20 cellular contexts compared by ENCODE assay signal in genomic region chr1:185289880-185290279, GRCh38. TPM values are rescaled to one million over a fixed set of nuclear protein-coding genes. Genes with fewer than 3 reads are reported as not detected.
A peak's percentile ranks its signal among the peaks of the same experiment; 100 is the strongest.
DNase-seq lines count a peak whose midpoint lies in the region; ATAC-seq, FAIRE-seq and TF ChIP-seq lines count a peak whose summit lies in the region.
"Had no signal": no experiment of that assay in that cellular context is flagged by ENCODE, and none has a peak within 500 bp of the region (broad histone marks: within the 10 kb centered on the region; RNA-seq: fewer than 3 reads in every experiment).

No MANE protein-coding gene starts in this region.

- peaks cover 16% of the 10 kb centered on the region for H3K4me1 Mint-ChIP-seq in activated CD8-positive, alpha-beta memory T cell treated with anti-CD3 and anti-CD28 coated beads, Interleukin-2, amount 10 ng/mL, durations not matched to agents 7 days and 5 days
- peaks cover 19 to 66% (median 38%) of the 10 kb centered on the region in 4 donors for H3K4me1 Mint-ChIP-seq in CD4-positive, CD25-positive, alpha-beta regulatory T cell

- H3K4me3 Mint-ChIP-seq in activated CD8-positive, alpha-beta memory T cell treated with anti-CD3 and anti-CD28 coated beads, Interleukin-2, amount 10 ng/mL, durations not matched to agents 7 days and 5 days = no peak overlapping the region
- peak overlapping the region in 1 of 4 donors; percentile 22 for H3K4me3 Mint-ChIP-seq in CD4-positive, CD25-positive, alpha-beta regulatory T cell
- H3K4me3 Mint-ChIP-seq: B cell; CD8-positive, alpha-beta memory T cell; HFFc6 had no signal

- H4K20me1 ChIP-seq in K562 (replicated peaks; ENCODE audit: control insufficient read depth, insufficient read depth, low read length) = no peaks in the 10 kb centered on the region

- H3K27ac Mint-ChIP-seq in activated CD8-positive, alpha-beta memory T cell treated with anti-CD3 and anti-CD28 coated beads, Interleukin-2, amount 10 ng/mL, durations not matched to agents 7 days and 5 days = peak overlapping the region; percentile 47
- peak overlapping the region in 2 of 3 donors; percentile 4 to 39 for H3K27ac Mint-ChIP-seq in CD4-positive, CD25-positive, alpha-beta regulatory T cell
- H3K27ac Mint-ChIP-seq: HFFc6 had no signal

- no peak overlapping the region for H3K4me3 ChIP-seq in CD4-positive, CD25-positive, alpha-beta regulatory T cell (ENCODE audit: low read depth, low read length)
- no peak overlapping the region for H3K4me3 ChIP-seq in K562
- H3K4me3 ChIP-seq: BLaER1 treated with 17β-estradiol and CSF1 and Interleukin-3, amounts not matched to agents 10 nM and 100 nM; GM12878; GM23248 had no signal

- no peak overlapping the region for H3K27ac ChIP-seq in CD4-positive, CD25-positive, alpha-beta regulatory T cell (ENCODE audit: insufficient read depth, low read length, poor library complexity, severe bottlenecking)
- H3K27ac ChIP-seq in K562 (ENCODE audit: extremely low read depth, low read depth, low read length) = no peak overlapping the region
- H3K27ac ChIP-seq: BLaER1 treated with 17β-estradiol and CSF1 and Interleukin-3, amounts not matched to agents 10 nM and 100 nM; GM23248 had no signal

- H3K27me3 ChIP-seq in CD4-positive, CD25-positive, alpha-beta regulatory T cell (ENCODE audit: control insufficient read depth, insufficient read depth, low read length) = no peaks in the 10 kb centered on the region
- H3K27me3 ChIP-seq in K562 (ENCODE audit: control insufficient read depth in 2 of 2, insufficient read depth in 2 of 2, low read length in 2 of 2) = no peaks in the 10 kb centered on the region
- H3K27me3 ChIP-seq: BLaER1 treated with 17β-estradiol and CSF1 and Interleukin-3, amounts not matched to agents 10 nM and 100 nM had no signal

- peaks cover 34% of the 10 kb centered on the region for H3K36me3 Mint-ChIP-seq in activated CD8-positive, alpha-beta memory T cell treated with anti-CD3 and anti-CD28 coated beads, Interleukin-2, amount 10 ng/mL, durations not matched to agents 7 days and 5 days
- H3K36me3 Mint-ChIP-seq in CD4-positive, CD25-positive, alpha-beta regulatory T cell = peaks cover 21% of the 10 kb centered on the region

- no peak overlapping the region for H2AFZ ChIP-seq in K562 (ENCODE audit: low read depth, low read length)
- H2AFZ ChIP-seq: GM23248 had no signal

- no TSS peak for BruUV-seq in K562 (replicated peaks; lab: Mats Ljungman, UMichigan)

- POLR2A ChIA-PET in K562 (lab: Yijun Ruan, JAX) = no interaction called here

- TF ChIP-seq POLR2A in K562 (conservative IDR thresholded peaks at IDR 0.05) = 0 out of 2 replicates have a peak, but pooled peaks have one; percentile 36

- H3K4me2 ChIP-seq in K562 (ENCODE audit: insufficient read depth, low read length) = no peak overlapping the region
- H3K4me2 ChIP-seq: BLaER1 treated with 17β-estradiol and CSF1 and Interleukin-3, amounts not matched to agents 10 nM and 100 nM had no signal

- DNase-seq in activated CD8-positive, alpha-beta memory T cell treated with anti-CD3 and anti-CD28 coated beads, Interleukin-2, amount 10 ng/mL, durations not matched to agents 7 days and 5 days = no peak
- no peak for DNase-seq in activated CD8-positive, alpha-beta memory T cell treated with anti-CD3 and anti-CD28 coated beads for 24 hours
- no peak for DNase-seq in CD4-positive, CD25-positive, alpha-beta regulatory T cell
- DNase-seq in HT-29 (ENCODE audit: low spot score) (peak; percentile 0), K562 (ENCODE audit: extremely low read depth in 1 of 4, low spot score in 3 of 4) (no peak), HPDE6-E6E7 (ENCODE audit: extremely low spot score) (no peak), activated gamma-delta T cell (lab: John Stamatoyannopoulos, UW) (no peak)
- DNase-seq: CD8-positive, alpha-beta memory T cell; COR-L47; DMS 273 treated with DMSO at 0.1 percent for 48 hours; DMS53; DND-41; EL; GM23248; HCEC 1CT; HFFc6 had no signal

- CTCF ChIA-PET in activated CD8-positive, alpha-beta memory T cell treated with anti-CD3 and anti-CD28 coated beads, Interleukin-2, amount 10 ng/mL, durations not matched to agents 7 days and 5 days (lab: Charles Lee) = interaction anchor here (1.1 kb wide), 1 partner anchor 26 kb away, joined by 3 read pairs; no protein-coding TSS in a partner anchor
- CTCF ChIA-PET in K562 (lab: Yijun Ruan, JAX; ENCODE audit: low intra/inter-chr PET ratio) = no interaction called here

- no peaks in the 10 kb centered on the region for H3K9me3 ChIP-seq in CD4-positive, CD25-positive, alpha-beta regulatory T cell (ENCODE audit: control insufficient read depth in 2 of 2, low read length in 2 of 2)
- H3K9me3 ChIP-seq in K562 (replicated peaks; ENCODE audit: control insufficient read depth, insufficient read depth, low read depth, low read length) = no peaks in the 10 kb centered on the region; the same call in 1 of the 2 replicates
- H3K9me3 ChIP-seq: BLaER1 treated with 17β-estradiol and CSF1 and Interleukin-3, amounts not matched to agents 10 nM and 100 nM had no signal

- no peaks in the 10 kb centered on the region for H3K27me3 Mint-ChIP-seq in activated CD8-positive, alpha-beta memory T cell treated with anti-CD3 and anti-CD28 coated beads, Interleukin-2, amount 10 ng/mL, durations not matched to agents 7 days and 5 days
- H3K27me3 Mint-ChIP-seq in CD4-positive, CD25-positive, alpha-beta regulatory T cell = no peaks in the 10 kb centered on the region
- H3K27me3 Mint-ChIP-seq: B cell had no signal

- H3K79me2 ChIP-seq in K562 (ENCODE audit: control insufficient read depth, insufficient read depth, low read length) = no peaks in the 10 kb centered on the region

- no peak for ATAC-seq in activated CD8-positive, alpha-beta memory T cell treated with anti-CD3 and anti-CD28 coated beads, Interleukin-2, amount 10 ng/mL, durations not matched to agents 7 days and 5 days
- no peak for ATAC-seq in CD4-positive, CD25-positive, alpha-beta regulatory T cell (ENCODE audit: low read depth in 2 of 2)
- ATAC-seq in K562 = no peak
- ATAC-seq: GM12878 had no signal

- TF ChIP-seq CTCF in K562 (IDR thresholded peaks at IDR 0.05 in 2 of 3, conservative IDR thresholded peaks at IDR 0.05 in 1 of 3; ENCODE audit: insufficient read depth in 2 of 3, low read depth in 1 of 3, low read length in 3 of 3) = no peak

- H3K9me1 ChIP-seq in K562 (ENCODE audit: control insufficient read depth, insufficient read depth, low read length) = no peaks in the 10 kb centered on the region

- intact Hi-C loops in K562 (cut with micrococcal nuclease) = no loop called here

- peaks cover 3% of the 10 kb centered on the region for H3K4me1 ChIP-seq in CD4-positive, CD25-positive, alpha-beta regulatory T cell (ENCODE audit: control insufficient read depth, insufficient read depth, low read length, poor library complexity, severe bottlenecking)
- H3K4me1 ChIP-seq in K562 (replicated peaks in 1 of 2; ENCODE audit: control insufficient read depth in 2 of 2, insufficient read depth in 2 of 2, low read length in 2 of 2) = peaks cover 9 to 44% of the 10 kb centered on the region in 2 experiments; a peak in 3 of 5 replicates

- in situ Hi-C loops in K562 (cut with MboI) = no loop called here

- no peak for FAIRE-seq in K562 (lab: Jason Lieb, UNC)
- FAIRE-seq: GM12878, H54 had no signal

- H3K9me3 Mint-ChIP-seq in activated CD8-positive, alpha-beta memory T cell treated with anti-CD3 and anti-CD28 coated beads, Interleukin-2, amount 10 ng/mL, durations not matched to agents 7 days and 5 days (ENCODE audit: low read depth) = no peaks in the 10 kb centered on the region
- H3K9me3 Mint-ChIP-seq in CD4-positive, CD25-positive, alpha-beta regulatory T cell = peaks cover 0 to 5% (median 0%) of the 10 kb centered on the region in 7 donors
- H3K9me3 Mint-ChIP-seq: HFFc6 had no signal

- no peak overlapping the region for H3K9ac ChIP-seq in K562 (ENCODE audit: insufficient read depth in 1 of 2, low read depth in 2 of 2, low read length in 2 of 2)
- H3K9ac ChIP-seq: BLaER1 treated with 17β-estradiol and CSF1 and Interleukin-3, amounts not matched to agents 10 nM and 100 nM; GM23248 had no signal

- TF ChIP-seq RAD21 in K562 (CRISPR knock-in tag; conservative IDR thresholded peaks at IDR 0.05 in 1 of 2, IDR thresholded peaks at IDR 0.05 in 1 of 2) = no peak

- no peak for TF ChIP-seq EP300 in K562 (IDR thresholded peaks at IDR 0.05; ENCODE audit: low read length)

- peaks cover 6% of the 10 kb centered on the region for H3K36me3 ChIP-seq in CD4-positive, CD25-positive, alpha-beta regulatory T cell (ENCODE audit: control insufficient read depth, insufficient read depth, low read length)
- H3K36me3 ChIP-seq in K562 (ENCODE audit: control insufficient read depth, insufficient read depth, low read length) = peaks cover 11% of the 10 kb centered on the region; the same call in 1 of the 3 replicates

TF ChIP-seq in K562, 482 proteins besides CTCF, POLR2A, EP300 and RAD21 (continues in another document):
- TF ChIP-seq ZFPM2 (CRISPR knock-in tag; IDR thresholded peaks at IDR 0.05) (no peak), KDM4B (IDR thresholded peaks at IDR 0.05; ENCODE audit: borderline replicate concordance in 2 of 2, low read depth in 1 of 2) (no peak), ZNF121 (CRISPR knock-in tag; conservative IDR thresholded peaks at IDR 0.05) (peak; percentile 97), BCOR (IDR thresholded peaks at IDR 0.05) (peak; percentile 54; the same call in 1 of the 2 replicates)

RNA-seq across cellular contexts. Expression of gene IVNS1ABP, which starts 27.2 kb away (rescaled TPM):
- 100 to 1,000 TPM; 251 to 509 TPM for total RNA-seq in activated CD8-positive, alpha-beta memory T cell treated with anti-CD3 and anti-CD28 coated beads, Interleukin-2, amount 10 ng/mL, durations not matched to agents 7 days and 5 days
- total RNA-seq in CD4-positive, CD25-positive, alpha-beta regulatory T cell = 373 TPM
- polyA plus RNA-seq in CD4-positive, CD25-positive, alpha-beta regulatory T cell = 10 to 100 TPM; 66.9 to 95.2 (median 79.9) TPM
- total RNA-seq in HT-29 (2014; rRNA removed; shearing (Covaris generic)) = 76.9 and 79.3 TPM in 2 replicates
- total RNA-seq in K562 (2011; cell fraction: chromatin; rRNA removed; ENCODE audit: low replicate concordance) = 173 and 433 TPM in 2 replicates
- 69.9 and 88.0 TPM in 2 replicates for total RNA-seq in K562 (2011; cell fraction: nucleolus; rRNA removed)
- 156 and 175 TPM in 2 replicates for total RNA-seq in K562 (2011; cell fraction: nucleoplasm; rRNA removed)
- 50.1 and 55.0 TPM in 2 replicates for total RNA-seq in K562 (2014; rRNA removed)
- total RNA-seq in K562 (2014; rRNA removed; fragmentation: Illumina TruSeq; extraction: Trizol) = 98.4 and 106 TPM in 2 replicates
- 77.7 and 79.5 TPM in 2 replicates for total RNA-seq in K562 (2015; rRNA removed; fragmentation: Illumina TruSeq; extraction: Trizol)
- 83.1 and 83.2 TPM in 2 replicates for total RNA-seq in K562 (2021)
- polyA plus RNA-seq in K562 (2011; rRNA removed) = 126 and 128 TPM in 2 replicates
- 19.6 and 49.4 TPM in 2 replicates for polyA plus RNA-seq in K562 (2011; cell fraction: cytosol; rRNA removed)
- 310 and 362 TPM in 2 replicates for polyA plus RNA-seq in K562 (2011; cell fraction: nucleus; rRNA removed)
- 30.0 and 50.2 TPM in 2 replicates for polyA plus RNA-seq in K562 (2012)
- polyA plus RNA-seq in K562 (2014; fragmentation: Illumina TruSeq; extraction: Trizol) = 62.7 and 68.0 TPM in 2 replicates
- 10 to 100 TPM; 30.6 to 77.7 TPM for polyA plus RNA-seq in K562 (2014; fragmentation: Nextera tagmentation; extraction: Ambion mirVana)
- polyA plus RNA-seq in K562 (2014; rRNA removed) = 57.4 and 61.2 TPM in 2 replicates
- 163 and 190 TPM in 2 replicates for polyA minus RNA-seq in K562 (2011; rRNA and poly(A)+ RNA removed)
- 32.6 and 42.3 TPM in 2 replicates for polyA minus RNA-seq in K562 (2011; cell fraction: cytosol; rRNA and poly(A)+ RNA removed)
- polyA minus RNA-seq in K562 (2011; cell fraction: nucleus; rRNA and poly(A)+ RNA removed) = 289 and 483 TPM in 2 replicates
